Comparison of ENCODE assay signal across 1 cellular context in the genomic region with DNA sequence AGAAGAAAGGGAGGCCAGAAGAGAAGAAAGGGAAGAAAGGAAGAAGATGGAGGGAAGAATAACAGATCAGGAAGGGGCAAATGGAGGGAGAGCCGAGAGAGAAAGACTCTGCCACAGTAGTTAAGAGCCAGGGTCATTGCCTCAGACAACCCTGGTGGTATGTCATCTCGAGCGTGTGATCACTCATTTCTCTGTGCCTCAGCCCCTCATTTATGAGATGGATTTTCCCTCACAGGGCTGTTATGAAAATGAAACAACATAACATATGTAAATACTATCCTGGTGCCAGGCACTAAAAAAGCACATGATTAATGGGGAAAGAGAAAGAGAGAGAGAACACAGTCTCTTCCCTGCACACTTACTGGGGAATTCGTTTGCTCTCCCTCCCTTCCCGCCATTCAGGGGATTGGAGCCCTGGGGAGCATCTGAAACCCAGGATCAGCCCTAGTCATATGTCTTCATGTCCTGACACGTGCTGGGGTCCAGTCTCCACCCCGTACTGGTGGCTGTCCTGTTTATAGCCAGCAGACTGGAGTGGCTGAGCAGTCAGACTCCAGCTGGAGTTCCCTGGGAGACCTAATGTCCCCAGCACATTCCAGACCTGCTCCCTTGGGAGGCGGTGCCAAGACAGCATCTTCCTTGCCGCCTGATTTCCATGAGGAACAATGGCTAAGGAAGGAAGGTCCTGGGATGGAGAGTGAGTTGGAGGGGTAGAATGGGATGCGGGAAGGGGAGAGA.
TF ChIP-seq lines count a peak whose summit lies in the region.

No MANE protein-coding gene starts in this region.

TF ChIP-seq in HepG2, 621 proteins besides CTCF, POLR2A, EP300 and RAD21 (continued from another document):
- TF ChIP-seq, protein P1, sequence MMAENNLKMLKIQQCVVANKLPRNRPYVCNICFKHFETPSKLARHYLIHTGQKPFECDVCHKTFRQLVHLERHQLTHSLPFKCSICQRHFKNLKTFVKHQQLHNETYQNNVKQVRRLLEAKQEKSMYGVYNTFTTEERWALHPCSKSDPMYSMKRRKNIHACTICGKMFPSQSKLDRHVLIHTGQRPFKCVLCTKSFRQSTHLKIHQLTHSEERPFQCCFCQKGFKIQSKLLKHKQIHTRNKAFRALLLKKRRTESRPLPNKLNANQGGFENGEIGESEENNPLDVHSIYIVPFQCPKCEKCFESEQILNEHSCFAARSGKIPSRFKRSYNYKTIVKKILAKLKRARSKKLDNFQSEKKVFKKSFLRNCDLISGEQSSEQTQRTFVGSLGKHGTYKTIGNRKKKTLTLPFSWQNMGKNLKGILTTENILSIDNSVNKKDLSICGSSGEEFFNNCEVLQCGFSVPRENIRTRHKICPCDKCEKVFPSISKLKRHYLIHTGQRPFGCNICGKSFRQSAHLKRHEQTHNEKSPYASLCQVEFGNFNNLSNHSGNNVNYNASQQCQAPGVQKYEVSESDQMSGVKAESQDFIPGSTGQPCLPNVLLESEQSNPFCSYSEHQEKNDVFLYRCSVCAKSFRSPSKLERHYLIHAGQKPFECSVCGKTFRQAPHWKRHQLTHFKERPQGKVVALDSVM (CRISPR knock-in tag; IDR thresholded peaks at IDR 0.05), result no peak
- no peak for TF ChIP-seq FOXM1 (CRISPR knock-in tag; IDR thresholded peaks at IDR 0.05)
- TF ChIP-seq ZKSCAN1 (IDR thresholded peaks at IDR 0.05; ENCODE audit: low read length), result no peak
- TF ChIP-seq RORA (CRISPR knock-in tag; IDR thresholded peaks at IDR 0.05), result no peak
- no peak for TF ChIP-seq NFE2L1 (CRISPR knock-in tag; IDR thresholded peaks at IDR 0.05; ENCODE audit: borderline replicate concordance)
- TF ChIP-seq DNMT1 (CRISPR knock-in tag; IDR thresholded peaks at IDR 0.05), result no peak
